In genomic region chr2:9844581-9844980, GRCh38 we compare ENCODE assay signal across 8 cellular contexts. TPM values are rescaled to one million over a fixed set of nuclear protein-coding genes. Genes with fewer than 3 reads are reported as not detected.
DNase-seq lines count a peak whose midpoint lies in the region; ATAC-seq and TF ChIP-seq lines count a peak whose summit lies in the region.

No MANE protein-coding gene starts in this region.

- peaks cover 46% of the 10 kb centered on the region for H3K36me3 Mint-ChIP-seq in activated B cell treated with CpG ODN at 0.5 μM for 24 hours (ENCODE audit: low read depth)

- intact Hi-C loops in activated B cell treated with CpG ODN at 0.5 μM for 24 hours (cut with micrococcal nuclease): loop anchor here (5.0 to 10.0 kb wide), 3 partner anchors 370 to 968 kb away; partner anchors contain the start of genes CPSF3, IAH1, ITGB1BP1 and PDIA6

- peak overlapping the region; percentile 94 for H3K4me3 Mint-ChIP-seq in activated B cell treated with CpG ODN at 0.5 μM for 24 hours

- in situ Hi-C loops in G401 (cut with HindIII; ENCODE audit: low sequenced_read_pairs): no loop called here

- peak overlapping the region; percentile 91 for H3K27ac Mint-ChIP-seq in activated B cell treated with CpG ODN at 0.5 μM for 24 hours

- POLR2A ChIA-PET in activated B cell treated with CpG ODN at 0.5 μM for 24 hours (lab: Charles Lee): interaction anchor here (0.7 to 2.4 kb wide), 3 partner anchors 74 to 421 kb away, joined by 3 to 6 read pairs (median 5); partner anchors contain the start of genes ADAM17, CPSF3 and ITGB1BP1

- DNase-seq in G401 (ENCODE audit: low spot score) (peak; percentile 15), activated B cell treated with CpG ODN at 0.5 μM for 24 hours (no peak), iris pigment epithelial cell (ENCODE audit: low read depth) (peak; percentile 60), dedifferentiated amniotic fluid mesenchymal stem cell (ENCODE audit: extremely low spot score) (no peak), DMS114 treated with DMSO at 0.1 percent for 48 hours (lab: John Stamatoyannopoulos, UW; ENCODE audit: unreplicated experiment) (no peak)

- ATAC-seq in HG02852 (IDR thresholded peaks at IDR 0.05; ENCODE audit: unreplicated experiment): peak; percentile 31
- no peak for ATAC-seq in activated B cell treated with CpG ODN at 0.5 μM for 24 hours (ENCODE audit: low read depth)
- ATAC-seq in HG02759 (IDR thresholded peaks at IDR 0.05; ENCODE audit: unreplicated experiment): no peak
- ATAC-seq in GM18873 (IDR thresholded peaks at IDR 0.05; ENCODE audit: low FRiP score, unreplicated experiment): no peak

- CTCF ChIA-PET in activated B cell treated with CpG ODN at 0.5 μM for 24 hours (lab: Charles Lee): interaction anchor here (1.5 kb wide), 1 partner anchor 44 kb away, joined by 3 read pairs; no protein-coding TSS in a partner anchor

- peaks cover 34% of the 10 kb centered on the region for H3K4me1 Mint-ChIP-seq in activated B cell treated with CpG ODN at 0.5 μM for 24 hours

- no peaks in the 10 kb centered on the region for H3K27me3 Mint-ChIP-seq in activated B cell treated with CpG ODN at 0.5 μM for 24 hours

- TF ChIP-seq CTCF in activated B cell treated with CpG ODN at 0.5 μM for 24 hours (IDR thresholded peaks at IDR 0.05): no peak

- no peaks in the 10 kb centered on the region for H3K9me3 Mint-ChIP-seq in activated B cell treated with CpG ODN at 0.5 μM for 24 hours

RNA-seq across cellular contexts. Expression of gene TAF1B, which starts 1.3 kb away (rescaled TPM):
- 56.1 and 70.7 TPM in 2 replicates for total RNA-seq in G401 (2014; rRNA removed; shearing (Covaris generic))
- 26.4 and 28.7 TPM in 2 replicates for total RNA-seq in activated B cell treated with CpG ODN at 0.5 μM for 24 hours

Comparison
In these comparisons a context has a peak if more than half of its experiments do, and no peak if none do; other contexts are left out.
1. DNase-seq: peak in G401 (single experiment) and iris pigment epithelial cell (single experiment); none in activated B cell treated with CpG ODN at 0.5 μM for 24 hours (single experiment), dedifferentiated amniotic fluid mesenchymal stem cell (single experiment) and DMS114 treated with DMSO at 0.1 percent for 48 hours (single experiment).